ENCODE assay signal across 18 cellular contexts in the genomic region with DNA sequence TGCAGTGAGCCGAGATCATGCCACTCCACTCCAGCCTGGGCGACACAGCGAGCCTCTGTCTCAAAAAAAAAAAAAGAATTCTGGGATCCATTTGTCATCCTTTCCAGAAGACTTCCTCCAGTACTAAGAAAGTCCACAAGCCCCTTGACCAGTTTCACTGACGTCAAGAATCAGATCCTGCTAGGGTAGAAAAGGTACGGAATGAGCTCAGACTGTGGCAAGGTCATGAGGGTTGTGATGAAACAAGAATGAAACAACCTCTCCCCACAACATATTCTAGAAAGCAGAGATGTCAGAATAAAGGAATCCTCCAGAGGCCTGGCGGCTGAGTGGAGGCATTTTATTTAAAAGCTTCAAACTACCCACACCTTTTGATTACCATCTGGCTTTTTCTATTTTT.
"Had no signal": no experiment of that assay in that cellular context is flagged by ENCODE, and none has a peak within 500 bp of the region (broad histone marks: within the 10 kb centered on the region; RNA-seq: fewer than 3 reads in every experiment).

No MANE protein-coding gene starts in this region.

- DNase-seq: activated CD4-positive, alpha-beta T cell treated with anti-CD3 and anti-CD28 coated beads for 1 hour; activated CD8-positive, alpha-beta memory T cell treated with anti-CD3 and anti-CD28 coated beads for 24 hours; aorta; cortex of kidney; effector CD8-positive, alpha-beta T cell; gastrocnemius medialis; heart right ventricle; islet precursor cell; left ventricle myocardium inferior; mesenchymal stem cell; pancreas; retina; stimulated activated CD4-positive, alpha-beta T cell treated with anti-CD3 and anti-CD28 coated beads, Interleukin-15, amount 100 ng/mL, for 24 hours; stimulated activated CD4-positive, alpha-beta T cell treated with anti-CD3 and anti-CD28 coated beads, Interleukin-4, amount 100 ng/mL, for 24 hours; T-helper 9 cell; upper lobe of left lung had no signal

- H3K4me3 Mint-ChIP-seq: activated naive CD4-positive, alpha-beta T cell treated with anti-CD3 and anti-CD28 coated beads, Interleukin-2, amount 50 U/mL, for 24 hours had no signal

- H3K27ac Mint-ChIP-seq: activated naive CD4-positive, alpha-beta T cell treated with anti-CD3 and anti-CD28 coated beads, Interleukin-2, amount 50 U/mL, for 24 hours had no signal

- ATAC-seq: gastrocnemius medialis, heart right ventricle had no signal

- H3K36me3 Mint-ChIP-seq: activated naive CD4-positive, alpha-beta T cell treated with anti-CD3 and anti-CD28 coated beads, Interleukin-2, amount 50 U/mL, for 24 hours had no signal

- H3K9me3 Mint-ChIP-seq: activated naive CD4-positive, alpha-beta T cell treated with anti-CD3 and anti-CD28 coated beads, Interleukin-2, amount 50 U/mL, for 24 hours had no signal

- H3K27ac ChIP-seq: gastrocnemius medialis, heart right ventricle, left ventricle myocardium inferior, pancreas, SJSA1, upper lobe of left lung had no signal

- H3K27me3 Mint-ChIP-seq: activated naive CD4-positive, alpha-beta T cell treated with anti-CD3 and anti-CD28 coated beads, Interleukin-2, amount 50 U/mL, for 24 hours had no signal
